ENCODE assay signal across 7 cellular contexts in the genomic region with DNA sequence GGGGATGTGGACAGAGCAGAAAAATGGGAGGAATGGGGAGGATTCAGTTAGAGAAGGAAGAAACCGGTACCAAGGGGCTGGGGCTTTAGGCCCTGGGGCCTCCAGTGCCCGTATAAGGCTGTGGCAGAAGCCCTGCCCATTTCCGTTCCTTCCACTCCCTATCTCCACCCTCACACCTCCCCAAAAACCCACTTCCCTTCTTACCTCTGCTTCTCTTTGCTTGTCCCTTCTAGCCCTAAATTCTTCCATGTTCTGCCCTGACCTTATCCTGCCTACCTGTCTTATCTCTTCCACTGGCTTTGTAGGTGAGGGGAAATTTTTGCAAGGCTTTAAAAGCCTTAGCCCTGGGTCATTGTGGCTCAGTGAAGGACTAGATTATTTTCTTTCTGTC. TPM values are rescaled to one million over a fixed set of nuclear protein-coding genes. Genes with fewer than 3 reads are reported as not detected.
DNase-seq lines count a peak whose midpoint lies in the region; ATAC-seq and TF ChIP-seq lines count a peak whose summit lies in the region.
"Had no signal": no experiment of that assay in that cellular context is flagged by ENCODE, and none has a peak within 500 bp of the region (broad histone marks: within the 10 kb centered on the region; RNA-seq: fewer than 3 reads in every experiment).

No MANE protein-coding gene starts in this region.

- no peaks in the 10 kb centered on the region for H3K4me1 ChIP-seq in H9 (ENCODE audit: insufficient read depth, low read length)

- peaks cover 30 to 35% of the 10 kb centered on the region in 2 experiments for H3K4me1 Mint-ChIP-seq in H9
- H3K4me1 Mint-ChIP-seq in activated CD4-positive, alpha-beta memory T cell treated with anti-CD3 and anti-CD28 coated beads, Interleukin-2, amount 10 ng/mL, durations not matched to agents 7 days and 5 days: peaks cover 48% of the 10 kb centered on the region
- H3K4me1 Mint-ChIP-seq in nephron: peaks cover 55% of the 10 kb centered on the region

- no peak overlapping the region for H3T11ph ChIP-seq in H9 (ENCODE audit: low read length)

- no peak overlapping the region for H2AK5ac ChIP-seq in H9 (ENCODE audit: insufficient read length, low read length)

- H2BK15ac ChIP-seq in H9 (ENCODE audit: low read depth, low read length): no peak overlapping the region

- H3K9me3 Mint-ChIP-seq in H9 (peaks cover 0 to 2% of the 10 kb centered on the region in 2 experiments; a peak in 2 of 5 replicates), nephron (no peaks in the 10 kb centered on the region)
- H3K9me3 Mint-ChIP-seq in activated CD4-positive, alpha-beta memory T cell treated with anti-CD3 and anti-CD28 coated beads, Interleukin-2, amount 10 ng/mL, durations not matched to agents 7 days and 5 days: no peaks in the 10 kb centered on the region

- H3K4ac ChIP-seq in H9 (ENCODE audit: low read depth, low read length): no peak overlapping the region

- no peak overlapping the region for H2BK20ac ChIP-seq in H9 (ENCODE audit: low read depth, low read length, poor library complexity, severe bottlenecking)

- H2BK5ac ChIP-seq in H9 (ENCODE audit: insufficient read length, low read length): no peak overlapping the region

- no peaks in the 10 kb centered on the region for H3K9me3 ChIP-seq in H9 (ENCODE audit: control insufficient read depth, low read depth, low read length)

- intact Hi-C loops in Right ventricle myocardium superior (cut with DNase I): no loop called here

- no peaks in the 10 kb centered on the region for H3K27me3 ChIP-seq in H9 (ENCODE audit: insufficient read depth, low read length)

- peaks cover 2% of the 10 kb centered on the region for H4K20me1 ChIP-seq in H9 (ENCODE audit: control insufficient read depth, insufficient read depth, insufficient read length)

- H2BK120ac ChIP-seq in H9 (ENCODE audit: low read depth, low read length, poor library complexity, severe bottlenecking): no peak overlapping the region

- no peak overlapping the region for H2BK12ac ChIP-seq in H9 (ENCODE audit: insufficient read length, low read depth, low read length)

- peak overlapping the region in 1 of 2 experiments; percentile 44; a peak in 2 of 5 replicates for H3K4me3 Mint-ChIP-seq in H9
- peak overlapping the region; percentile 96 for H3K4me3 Mint-ChIP-seq in activated CD4-positive, alpha-beta memory T cell treated with anti-CD3 and anti-CD28 coated beads, Interleukin-2, amount 10 ng/mL, durations not matched to agents 7 days and 5 days
- H3K4me3 Mint-ChIP-seq in nephron: peak overlapping the region; percentile 53 to 95 (median 68)

- no CpG with 5 or more reads among the region's 3 CpGs for WGBS in H9 (ENCODE audit: extremely low coverage, insufficient read length, low lambda C conversion rate)

- peak overlapping the region; percentile 83 to 92 (median 91); a peak in 5 of 7 replicates for H3K27ac Mint-ChIP-seq in H9
- H3K27ac Mint-ChIP-seq in activated CD4-positive, alpha-beta memory T cell treated with anti-CD3 and anti-CD28 coated beads, Interleukin-2, amount 10 ng/mL, durations not matched to agents 7 days and 5 days: peak overlapping the region; percentile 100
- peak overlapping the region; percentile 73 to 99 (median 89) for H3K27ac Mint-ChIP-seq in nephron

- H3K79me2 ChIP-seq in H9 (ENCODE audit: insufficient read depth, low read length): peaks cover 15% of the 10 kb centered on the region; the same call in 1 of the 2 replicates

- H2AFZ ChIP-seq in H9 (ENCODE audit: low read length): no peak overlapping the region

- POLR2A ChIA-PET in activated CD4-positive, alpha-beta memory T cell treated with anti-CD3 and anti-CD28 coated beads, Interleukin-2, amount 10 ng/mL, durations not matched to agents 7 days and 5 days (lab: Charles Lee): interaction anchor here (0.8 to 20.7 kb wide), 4 partner anchors 10 to 43 kb away, joined by 3 to 711 read pairs (median 176); partner anchors contain the start of genes CAMTA2, ENO3, PFN1 and SPAG7

- no peak overlapping the region for H4K8ac ChIP-seq in H9 (replicated peaks; ENCODE audit: insufficient read length, low read depth, low read length)

- H3K23me2 ChIP-seq in H9 (ENCODE audit: insufficient read length, low read depth, low read length, poor library complexity, severe bottlenecking): peaks cover 20% of the 10 kb centered on the region

- H3K23ac ChIP-seq in H9 (ENCODE audit: insufficient read length, low read depth, low read length): no peak overlapping the region

- TF ChIP-seq CTCF in H9 (conservative IDR thresholded peaks at IDR 0.05) (no peak), nephron (IDR thresholded peaks at IDR 0.05; ENCODE audit: unreplicated experiment in 3 of 3) (no peak)

- no peak overlapping the region for H3K14ac ChIP-seq in H9 (ENCODE audit: insufficient read depth, low read length)

- H3K56ac ChIP-seq in H9 (ENCODE audit: insufficient read length, low read depth, low read length): no peak overlapping the region

- no peak overlapping the region for H3K4me2 ChIP-seq in H9 (ENCODE audit: insufficient read depth, insufficient read length, low read length)

- no peak overlapping the region for H4K91ac ChIP-seq in H9 (ENCODE audit: insufficient read length, low read depth, low read length)

- no peak overlapping the region for H4K5ac ChIP-seq in H9 (ENCODE audit: insufficient read length, low read depth, low read length)

- ATAC-seq in Right ventricle myocardium superior (ENCODE audit: poor library complexity): no peak
- no peak for ATAC-seq in GM18858 (IDR thresholded peaks at IDR 0.05; ENCODE audit: unreplicated experiment)

- H3K9ac ChIP-seq in H9 (ENCODE audit: extremely low read depth, insufficient read length, low read length): no peak overlapping the region

- H3K79me1 ChIP-seq in H9 (ENCODE audit: insufficient read depth, low read depth, low read length, poor library complexity, severe bottlenecking): peaks cover 4% of the 10 kb centered on the region

- peaks cover 32 to 69% (median 53%) of the 10 kb centered on the region in 3 experiments for H3K36me3 Mint-ChIP-seq in H9 (ENCODE audit: insufficient read depth in 1 of 3, low read depth in 3 of 3)
- H3K36me3 Mint-ChIP-seq in activated CD4-positive, alpha-beta memory T cell treated with anti-CD3 and anti-CD28 coated beads, Interleukin-2, amount 10 ng/mL, durations not matched to agents 7 days and 5 days (ENCODE audit: low read depth): peaks cover 85% of the 10 kb centered on the region
- H3K36me3 Mint-ChIP-seq in nephron (ENCODE audit: low read depth): peaks cover 57% of the 10 kb centered on the region

- H3K27ac ChIP-seq in H9 (ENCODE audit: insufficient read length, low read depth, low read length): peak overlapping the region; percentile 5

- DNase-seq in H9 (peak; percentile 42), NCI-H524 (lab: John Stamatoyannopoulos, UW) (no peak), Right ventricle myocardium superior (no peak)
- peak; percentile 78 for DNase-seq in activated CD4-positive, alpha-beta memory T cell treated with anti-CD3 and anti-CD28 coated beads, Interleukin-2, amount 10 ng/mL, durations not matched to agents 7 days and 5 days
- DNase-seq: NCI-H187 treated with DMSO at 0.1 percent for 48 hours had no signal

- CTCF ChIA-PET in activated CD4-positive, alpha-beta memory T cell treated with anti-CD3 and anti-CD28 coated beads, Interleukin-2, amount 10 ng/mL, durations not matched to agents 7 days and 5 days (lab: Charles Lee): interaction anchor here (1.1 to 1.2 kb wide), 2 partner anchors 23 to 41 kb away, joined by 3 read pairs; partner anchors contain the start of genes CHRNE and SPAG7

- no peak overlapping the region for H3K18ac ChIP-seq in H9 (ENCODE audit: insufficient read length, low read depth, low read length)

- H3K27me3 Mint-ChIP-seq in H9 (ENCODE audit: low read depth): peaks cover 6% of the 10 kb centered on the region
- no peaks in the 10 kb centered on the region for H3K27me3 Mint-ChIP-seq in activated CD4-positive, alpha-beta memory T cell treated with anti-CD3 and anti-CD28 coated beads, Interleukin-2, amount 10 ng/mL, durations not matched to agents 7 days and 5 days
- no peaks in the 10 kb centered on the region for H3K27me3 Mint-ChIP-seq in nephron (ENCODE audit: low read depth)

RNA-seq across cellular contexts. Expression of gene RNF167, which starts 4.1 kb away (rescaled TPM):
- total RNA-seq in H9 (2021) (134 and 135 TPM in 2 replicates), Right ventricle myocardium superior (85.8 TPM)
- total RNA-seq in activated CD4-positive, alpha-beta memory T cell treated with anti-CD3 and anti-CD28 coated beads, Interleukin-2, amount 10 ng/mL, durations not matched to agents 7 days and 5 days: 100 to 1,000 TPM; 249 to 261 TPM

RNA-seq across cellular contexts. Expression of gene PFN1, which starts 4.2 kb away (rescaled TPM):
- total RNA-seq in H9 (2021): 1,149 and 1,217 TPM in 2 replicates
- 1,000 to 10,000 TPM; 2,149 to 2,220 TPM for total RNA-seq in activated CD4-positive, alpha-beta memory T cell treated with anti-CD3 and anti-CD28 coated beads, Interleukin-2, amount 10 ng/mL, durations not matched to agents 7 days and 5 days
- total RNA-seq in Right ventricle myocardium superior: 179 TPM

RNA-seq across cellular contexts. Expression of gene SLC25A11, which starts 4.3 kb away (rescaled TPM):
- 74.9 and 80.6 TPM in 2 replicates for total RNA-seq in H9 (2021)
- total RNA-seq in activated CD4-positive, alpha-beta memory T cell treated with anti-CD3 and anti-CD28 coated beads, Interleukin-2, amount 10 ng/mL, durations not matched to agents 7 days and 5 days: 10 to 100 TPM; 62.8 to 71.0 TPM
- total RNA-seq in Right ventricle myocardium superior: 208 TPM

RNA-seq across cellular contexts. Expression of gene ENO3, which starts 6.8 kb away (rescaled TPM):
- total RNA-seq in H9 (2021) (20.7 and 25.4 TPM in 2 replicates), Right ventricle myocardium superior (534 TPM)
- total RNA-seq in activated CD4-positive, alpha-beta memory T cell treated with anti-CD3 and anti-CD28 coated beads, Interleukin-2, amount 10 ng/mL, durations not matched to agents 7 days and 5 days: 10 to 100 TPM; 26.8 to 33.0 TPM

RNA-seq across cellular contexts. Expression of gene GP1BA, which starts 12.1 kb away (rescaled TPM):
- total RNA-seq in H9 (2021) (not detected in 2 replicates), Right ventricle myocardium superior (not detected)
- not detected for total RNA-seq in activated CD4-positive, alpha-beta memory T cell treated with anti-CD3 and anti-CD28 coated beads, Interleukin-2, amount 10 ng/mL, durations not matched to agents 7 days and 5 days

Comparison
In these comparisons a context has a peak if more than half of its experiments do, and no peak if none do; other contexts are left out.
1. DNase-seq: peak in H9 (single experiment) and activated CD4-positive, alpha-beta memory T cell treated with anti-CD3 and anti-CD28 coated beads, Interleukin-2, amount 10 ng/mL, durations not matched to agents 7 days and 5 days (single experiment); none in NCI-H524 (0 of 2) and Right ventricle myocardium superior (single experiment).
2. Peak in every context shown above with its lines, with median percentiles within 50 percentile points of each other: H3K27ac Mint-ChIP-seq.